ENCODE assay signal across 8 cellular contexts in the genomic region with DNA sequence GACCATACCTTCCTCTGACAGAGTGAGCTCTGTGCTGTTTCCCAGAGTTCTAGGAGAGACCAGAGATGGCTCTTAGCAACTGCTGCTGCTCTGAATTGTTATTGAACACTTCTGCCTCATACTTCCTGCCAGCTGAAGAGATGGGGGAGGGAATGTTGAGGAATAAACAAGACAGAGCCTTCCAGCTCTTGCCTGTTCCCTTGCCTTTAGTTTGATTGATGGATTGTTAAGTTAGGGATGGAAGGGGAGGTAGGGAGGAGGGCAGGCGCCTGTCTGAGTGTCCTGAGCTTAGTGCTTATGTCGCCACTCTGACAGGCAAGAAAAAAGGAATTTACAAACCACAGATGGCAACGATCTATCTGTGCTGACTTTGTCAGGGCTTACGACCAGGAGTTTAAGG. TPM values are rescaled to one million over a fixed set of nuclear protein-coding genes. Genes with fewer than 3 reads are reported as not detected.
A peak's percentile ranks its signal among the peaks of the same experiment; 100 is the strongest.
DNase-seq lines count a peak whose midpoint lies in the region; ATAC-seq, FAIRE-seq and TF ChIP-seq lines count a peak whose summit lies in the region.

No MANE protein-coding gene starts in this region.

- no peaks in the 10 kb centered on the region for H3K27me3 ChIP-seq in endothelial cell of umbilical vein (ENCODE audit: control insufficient read depth in 2 of 2, insufficient read depth in 2 of 2, low read length in 2 of 2)
- no peaks in the 10 kb centered on the region for H3K27me3 ChIP-seq in prostate gland (replicated peaks; ENCODE audit: insufficient read depth)

- H3K9ac ChIP-seq in endothelial cell of umbilical vein (replicated peaks; ENCODE audit: extremely low read depth, insufficient read depth, low read length): peak overlapping the region; percentile 38

- dilution Hi-C loops in endothelial cell of umbilical vein (cut with MboI; ENCODE audit: extremely low pct_ligation_motif_present, low sequenced_read_pairs): no loop called here

- BruUV-seq in endothelial cell of umbilical vein (replicated peaks; lab: Mats Ljungman, UMichigan): no TSS peak

- peak overlapping the region; percentile 28 for H3K4me2 ChIP-seq in endothelial cell of umbilical vein (ENCODE audit: insufficient read depth, low read length)

- ATAC-seq in GM19324 (IDR thresholded peaks at IDR 0.05; ENCODE audit: low FRiP score, unreplicated experiment) (no peak), HG03521 (IDR thresholded peaks at IDR 0.05; ENCODE audit: unreplicated experiment) (no peak), GM18909 (IDR thresholded peaks at IDR 0.05; ENCODE audit: poor library complexity, unreplicated experiment) (no peak)

- CTCF ChIA-PET in endothelial cell of umbilical vein (lab: Charles Lee): interaction anchor here (0.7 to 2.9 kb wide), 12 partner anchors 8 to 271 kb away, joined by 3 to 11 read pairs (median 6); a partner anchor contains a TSS

- 14% methylated on average over 4 of the region's 4 CpGs for WGBS in prostate gland

- H3K9me3 ChIP-seq in endothelial cell of umbilical vein (replicated peaks; ENCODE audit: control insufficient read depth, insufficient read depth, low read length) (no peaks in the 10 kb centered on the region), prostate gland (no peaks in the 10 kb centered on the region)

- TF ChIP-seq POLR2A in endothelial cell of umbilical vein (IDR thresholded peaks at IDR 0.05; ENCODE audit: low read depth, low read length) (no peak), prostate gland (IDR thresholded peaks at IDR 0.05) (no peak)

- peak overlapping the region; percentile 56 for H3K27ac ChIP-seq in endothelial cell of umbilical vein (ENCODE audit: insufficient read depth, low read depth, low read length)
- peak overlapping the region; percentile 19 to 20 for H3K27ac ChIP-seq in prostate gland

- no peak overlapping the region for H3K4me3 ChIP-seq in endothelial cell of umbilical vein (replicated peaks in 1 of 3; ENCODE audit: insufficient read depth in 1 of 3, low read depth in 1 of 3, low read length in 3 of 3)
- no peak overlapping the region for H3K4me3 ChIP-seq in prostate gland

- TF ChIP-seq CTCF in endothelial cell of umbilical vein (IDR thresholded peaks at IDR 0.05; ENCODE audit: extremely low read depth in 1 of 2, insufficient read depth in 1 of 2, low read depth in 1 of 2, low read length in 2 of 2) (no peak), prostate gland (IDR thresholded peaks at IDR 0.05) (no peak)

- DNase-seq in GM04504 (ENCODE audit: low read depth) (peak; percentile 31), NCI-H69 (lab: John Stamatoyannopoulos, UW) (peak; percentile 14), endothelial cell of umbilical vein (ENCODE audit: low read depth, low spot score) (peak; percentile 81), prostate gland (ENCODE audit: low spot score) (no peak), COLO829 (ENCODE audit: low spot score) (no peak)

- no peak overlapping the region for H2AFZ ChIP-seq in endothelial cell of umbilical vein (ENCODE audit: low read depth, low read length)

- H3K36me3 ChIP-seq in endothelial cell of umbilical vein (ENCODE audit: control insufficient read depth in 2 of 2, extremely low read depth in 1 of 2, insufficient read depth in 2 of 2, low read length in 2 of 2) (peaks cover 9 to 18% of the 10 kb centered on the region in 2 experiments), prostate gland (no peaks in the 10 kb centered on the region)

- peak; percentile 95 for FAIRE-seq in endothelial cell of umbilical vein (lab: Jason Lieb, UNC)

- H4K20me1 ChIP-seq in endothelial cell of umbilical vein (replicated peaks; ENCODE audit: control insufficient read depth, extremely low read depth, insufficient read depth, low read length): peaks cover 10% of the 10 kb centered on the region

- peaks cover 86% of the 10 kb centered on the region for H3K79me2 ChIP-seq in endothelial cell of umbilical vein (ENCODE audit: control insufficient read depth, insufficient read depth, low read length)

- POLR2A ChIA-PET in endothelial cell of umbilical vein (lab: Charles Lee): interaction anchor here (0.5 to 1.0 kb wide), 3 partner anchors 24 to 133 kb away, joined by 3 to 4 read pairs (median 3); no protein-coding TSS in a partner anchor

- H3K4me1 ChIP-seq in endothelial cell of umbilical vein (ENCODE audit: control insufficient read depth, extremely low read depth, insufficient read depth, low read length): peaks cover 28% of the 10 kb centered on the region
- peaks cover 2% of the 10 kb centered on the region for H3K4me1 ChIP-seq in prostate gland (replicated peaks)

- intact Hi-C loops in endothelial cell of umbilical vein (cut with micrococcal nuclease): no loop called here
- intact Hi-C loops in prostate gland (cut with DNase I): no loop called here

- H3K9me1 ChIP-seq in endothelial cell of umbilical vein (replicated peaks; ENCODE audit: control insufficient read depth, extremely low read depth, insufficient read depth, low read length): no peaks in the 10 kb centered on the region

TF ChIP-seq in endothelial cell of umbilical vein, 7 proteins besides CTCF, POLR2A, EP300 and RAD21:
- no peak for TF ChIP-seq FOS (IDR thresholded peaks at IDR 0.05; ENCODE audit: borderline replicate concordance, insufficient read depth, low read length)
- TF ChIP-seq JUN (IDR thresholded peaks at IDR 0.05; ENCODE audit: borderline replicate concordance, insufficient read depth, insufficient read length, low read depth): no peak

RNA-seq across cellular contexts. Expression of a gene that starts 42.8 kb away (rescaled TPM):
- total RNA-seq in endothelial cell of umbilical vein (49.6 and 52.8 TPM in 2 replicates), prostate gland (10 to 100 TPM; 29.1 to 45.7 TPM)
- polyA plus RNA-seq in endothelial cell of umbilical vein: 15.9 and 18.2 TPM in 2 replicates
- 21.3 and 23.1 TPM in 2 replicates for polyA plus RNA-seq in endothelial cell of umbilical vein (2011; cell fraction: cytosol; rRNA removed)
- polyA plus RNA-seq in endothelial cell of umbilical vein (2011; cell fraction: nucleus; rRNA removed): 34.8 and 35.1 TPM in 2 replicates
- 23.2 and 26.3 TPM in 2 replicates for polyA plus RNA-seq in endothelial cell of umbilical vein (2012)
- polyA minus RNA-seq in endothelial cell of umbilical vein: 134 and 139 TPM in 2 replicates
- polyA minus RNA-seq in endothelial cell of umbilical vein (2011; cell fraction: cytosol; rRNA and poly(A)+ RNA removed): 12.7 TPM
- 38.6 and 49.6 TPM in 2 replicates for polyA minus RNA-seq in endothelial cell of umbilical vein (2011; cell fraction: nucleus; rRNA and poly(A)+ RNA removed)

Comparison
In these comparisons a context has a peak if more than half of its experiments do, and no peak if none do; other contexts are left out.
1. DNase-seq: peak in GM04504 (single experiment), NCI-H69 (single experiment) and endothelial cell of umbilical vein (single experiment); none in prostate gland (single experiment) and COLO829 (single experiment).